ENCODE assay signal across 8 cellular contexts in the genomic region with DNA sequence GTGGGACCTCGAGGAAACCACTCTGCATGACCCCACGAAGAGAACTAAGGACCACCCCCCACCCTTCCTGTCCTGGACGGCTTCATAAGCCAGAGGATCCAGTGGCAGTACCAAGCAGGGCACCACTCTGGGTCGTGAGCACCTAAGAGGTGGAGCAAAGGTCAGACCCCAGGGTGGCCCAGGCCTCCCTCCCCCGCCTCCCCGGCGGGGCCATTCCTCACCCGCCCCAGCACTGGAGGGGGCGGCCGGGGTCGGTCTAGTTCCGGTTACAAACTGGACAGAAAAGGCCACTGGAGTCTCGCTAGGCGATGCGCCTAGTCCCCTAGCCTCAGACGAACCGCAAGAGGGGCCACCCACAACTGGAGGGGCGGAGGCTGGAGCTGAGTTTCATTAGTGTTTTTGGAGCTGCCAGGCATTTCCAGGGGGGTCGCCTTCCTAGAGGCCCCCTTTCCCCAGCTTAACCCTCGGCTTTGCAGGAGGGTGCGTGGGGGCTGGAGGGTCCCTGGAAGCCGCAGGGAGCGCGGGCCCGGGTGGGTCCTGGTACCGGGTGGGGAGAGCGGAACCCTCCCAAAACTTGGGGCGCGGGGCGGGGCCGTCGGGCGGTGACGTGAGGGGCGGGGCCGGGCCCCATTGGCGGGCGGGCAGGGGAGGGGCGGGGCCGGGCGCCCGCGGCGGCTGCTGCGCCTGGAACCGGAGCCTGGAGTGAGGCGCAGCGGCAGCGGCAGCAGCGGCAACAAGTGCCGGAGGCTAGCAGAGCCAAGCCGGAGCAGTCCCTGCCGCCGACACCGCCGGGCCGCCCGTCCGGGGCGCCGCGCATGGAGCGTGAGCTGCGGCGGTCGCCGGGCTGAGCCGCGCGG. TPM values are rescaled to one million over a fixed set of nuclear protein-coding genes. Genes with fewer than 3 reads are reported as not detected.
DNase-seq lines count a peak whose midpoint lies in the region; ATAC-seq, FAIRE-seq and TF ChIP-seq lines count a peak whose summit lies in the region.

A gene with protein sequence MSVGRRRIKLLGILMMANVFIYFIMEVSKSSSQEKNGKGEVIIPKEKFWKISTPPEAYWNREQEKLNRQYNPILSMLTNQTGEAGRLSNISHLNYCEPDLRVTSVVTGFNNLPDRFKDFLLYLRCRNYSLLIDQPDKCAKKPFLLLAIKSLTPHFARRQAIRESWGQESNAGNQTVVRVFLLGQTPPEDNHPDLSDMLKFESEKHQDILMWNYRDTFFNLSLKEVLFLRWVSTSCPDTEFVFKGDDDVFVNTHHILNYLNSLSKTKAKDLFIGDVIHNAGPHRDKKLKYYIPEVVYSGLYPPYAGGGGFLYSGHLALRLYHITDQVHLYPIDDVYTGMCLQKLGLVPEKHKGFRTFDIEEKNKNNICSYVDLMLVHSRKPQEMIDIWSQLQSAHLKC (plus strand): TSS at position 695 of the 857 bp plus-strand sequence. CDS start 26,106 bp downstream, outside the sequence.

- CTCF ChIA-PET in K562 (lab: Yijun Ruan, JAX; ENCODE audit: low intra/inter-chr PET ratio), result no interaction called here

- ATAC-seq in K562, result peak; percentile 83

- peaks cover 21% of the 10 kb centered on the region; the same call in 1 of the 2 replicates for H4K20me1 ChIP-seq in K562 (replicated peaks; ENCODE audit: control insufficient read depth, insufficient read depth, low read length)

- no peaks in the 10 kb centered on the region for H3K9me1 ChIP-seq in K562 (ENCODE audit: control insufficient read depth, insufficient read depth, low read length)

- intact Hi-C loops in K562 (cut with micrococcal nuclease) (loop anchor here (2.0 to 5.0 kb wide), 2 partner anchors 101 to 278 kb away; no protein-coding TSS in a partner anchor), sigmoid colon (cut with DNase I) (loop anchor here (5.0 kb wide), 5 partner anchors 97 to 278 kb away; no protein-coding TSS in a partner anchor)

- H3K4me2 ChIP-seq in K562 (ENCODE audit: insufficient read depth, low read length), result peak within 1 kb of the TSS; percentile 83

- H3K27me3 ChIP-seq in K562 (ENCODE audit: control insufficient read depth in 2 of 2, insufficient read depth in 2 of 2, low read length in 2 of 2) (no peaks in the 10 kb centered on the region), sigmoid colon (no peaks in the 10 kb centered on the region)

- TF ChIP-seq CTCF in K562 (IDR thresholded peaks at IDR 0.05 in 2 of 3, conservative IDR thresholded peaks at IDR 0.05 in 1 of 3; ENCODE audit: insufficient read depth in 2 of 3, low read depth in 1 of 3, low read length in 3 of 3) (0 out of 6 replicates have a peak, but pooled peaks of 1 of the 3 experiments have one; percentile 1), sigmoid colon (IDR thresholded peaks at IDR 0.05) (no peak)

- FAIRE-seq in K562 (lab: Jason Lieb, UNC), result peak; percentile 40

- H3K4me1 ChIP-seq in K562 (replicated peaks in 1 of 2; ENCODE audit: control insufficient read depth in 2 of 2, insufficient read depth in 2 of 2, low read length in 2 of 2) (peaks cover 28 to 30% of the 10 kb centered on the region in 2 experiments), sigmoid colon (peaks cover 0 to 43% (median 28%) of the 10 kb centered on the region in 4 donors)

- in situ Hi-C loops in K562 (cut with MboI), result no loop called here

- H3K9me3 ChIP-seq in K562 (replicated peaks; ENCODE audit: control insufficient read depth, insufficient read depth, low read depth, low read length), result no peaks in the 10 kb centered on the region
- H3K9me3 ChIP-seq in sigmoid colon, result no peaks in the 10 kb centered on the region

- POLR2A ChIA-PET in K562 (lab: Yijun Ruan, JAX), result interaction anchor here (0.5 to 0.6 kb wide), 2 partner anchors 138 to 285 kb away, joined by 3 read pairs; no protein-coding TSS in a partner anchor

- H3K79me2 ChIP-seq in K562 (ENCODE audit: control insufficient read depth, insufficient read depth, low read length), result peaks cover 47% of the 10 kb centered on the region

- TF ChIP-seq POLR2A in GM10847 (IDR thresholded peaks at IDR 0.05; ENCODE audit: extremely low read depth, insufficient read length) (peak; percentile 96), K562 (conservative IDR thresholded peaks at IDR 0.05) (peak; percentile 69), sigmoid colon (IDR thresholded peaks at IDR 0.05) (peak in 1 of 2 donors; percentile 32)

- H2AFZ ChIP-seq in K562 (ENCODE audit: low read depth, low read length), result peak within 1 kb of the TSS; percentile 96

- no peak for TF ChIP-seq RAD21 in K562 (CRISPR knock-in tag; conservative IDR thresholded peaks at IDR 0.05 in 1 of 2, IDR thresholded peaks at IDR 0.05 in 1 of 2)

- peak; percentile 73 for DNase-seq in HCEC 1CT
- DNase-seq in MV-4-11 (lab: John Stamatoyannopoulos, UW), result peak; percentile 57
- DNase-seq in UCSD-AML1 (lab: John Stamatoyannopoulos, UW; ENCODE audit: unreplicated experiment), result peak; percentile 86
- DNase-seq in K562 (ENCODE audit: extremely low read depth in 1 of 4, low spot score in 3 of 4), result peak; percentile 86 to 95 (median 94)
- DNase-seq in iPS DF 19.7 (ENCODE audit: low read depth, low spot score), result peak; percentile 23
- peak; percentile 88 for DNase-seq in sigmoid colon
- DNase-seq in GM19240 (ENCODE audit: insufficient read length, low spot score), result no peak

- BruUV-seq in K562 (replicated peaks; lab: Mats Ljungman, UMichigan), result TSS peak; percentile 63

- H3K27ac ChIP-seq in K562 (ENCODE audit: extremely low read depth, low read depth, low read length), result peak within 1 kb of the TSS; percentile 70
- H3K27ac ChIP-seq in sigmoid colon, result peak within 1 kb of the TSS; percentile 94 to 98 (median 96)

- TF ChIP-seq EP300 in K562 (IDR thresholded peaks at IDR 0.05; ENCODE audit: low read length) (no peak), sigmoid colon (IDR thresholded peaks at IDR 0.05) (no peak)

- 9% methylated on average over 32 of the region's 70 CpGs for WGBS in K562 (ENCODE audit: insufficient coverage, low coverage, missing lambda C conversion rate)
- WGBS in sigmoid colon, 2 donors, result 1% methylated on average over 70 of the region's 70 CpGs

- H3K9ac ChIP-seq in K562 (ENCODE audit: insufficient read depth in 1 of 2, low read depth in 2 of 2, low read length in 2 of 2), result peak within 1 kb of the TSS; percentile 78 to 98

- H3K4me3 ChIP-seq in K562, result peak within 1 kb of the TSS; percentile 79
- H3K4me3 ChIP-seq in sigmoid colon, result peak within 1 kb of the TSS; percentile 83 to 98 (median 92)

- H3K36me3 ChIP-seq in K562 (ENCODE audit: control insufficient read depth, insufficient read depth, low read length) (no peaks in the 10 kb centered on the region), sigmoid colon (no peaks in the 10 kb centered on the region)

TF ChIP-seq in K562, 482 proteins besides CTCF, POLR2A, EP300 and RAD21 (continues in another document):
- TF ChIP-seq, protein P1, sequence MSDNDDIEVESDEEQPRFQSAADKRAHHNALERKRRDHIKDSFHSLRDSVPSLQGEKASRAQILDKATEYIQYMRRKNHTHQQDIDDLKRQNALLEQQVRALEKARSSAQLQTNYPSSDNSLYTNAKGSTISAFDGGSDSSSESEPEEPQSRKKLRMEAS (CRISPR knock-in tag; IDR thresholded peaks at IDR 0.05), result peak; percentile 22; the same call in 1 of the 2 replicates
- TF ChIP-seq PML (IDR thresholded peaks at IDR 0.05; ENCODE audit: low read length) (0 out of 2 replicates have a peak, but pooled peaks have one; percentile 20), LCOR (CRISPR knock-in tag; IDR thresholded peaks at IDR 0.05) (0 out of 2 replicates have a peak, but pooled peaks have one; percentile 39)
- TF ChIP-seq, protein P2, sequence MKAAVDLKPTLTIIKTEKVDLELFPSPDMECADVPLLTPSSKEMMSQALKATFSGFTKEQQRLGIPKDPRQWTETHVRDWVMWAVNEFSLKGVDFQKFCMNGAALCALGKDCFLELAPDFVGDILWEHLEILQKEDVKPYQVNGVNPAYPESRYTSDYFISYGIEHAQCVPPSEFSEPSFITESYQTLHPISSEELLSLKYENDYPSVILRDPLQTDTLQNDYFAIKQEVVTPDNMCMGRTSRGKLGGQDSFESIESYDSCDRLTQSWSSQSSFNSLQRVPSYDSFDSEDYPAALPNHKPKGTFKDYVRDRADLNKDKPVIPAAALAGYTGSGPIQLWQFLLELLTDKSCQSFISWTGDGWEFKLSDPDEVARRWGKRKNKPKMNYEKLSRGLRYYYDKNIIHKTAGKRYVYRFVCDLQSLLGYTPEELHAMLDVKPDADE (conservative IDR thresholded peaks at IDR 0.05; ENCODE audit: control insufficient read depth, low read depth, low read length), result 0 out of 2 replicates have a peak, but pooled peaks have one; percentile 58

RNA-seq across cellular contexts. Expression of the gene that starts here (rescaled TPM):
- total RNA-seq in K562 (2011; cell fraction: chromatin; rRNA removed; ENCODE audit: low replicate concordance), result 38.4 and 62.7 TPM in 2 replicates
- total RNA-seq in K562 (2011; cell fraction: nucleolus; rRNA removed), result 41.2 and 42.4 TPM in 2 replicates
- total RNA-seq in K562 (2011; cell fraction: nucleoplasm; rRNA removed), result 48.5 and 56.0 TPM in 2 replicates
- total RNA-seq in K562 (2014; rRNA removed) (25.0 and 26.5 TPM in 2 replicates), K562 (2014; rRNA removed; fragmentation: Illumina TruSeq; extraction: Trizol) (38.9 and 42.4 TPM in 2 replicates), K562 (2015; rRNA removed; fragmentation: Illumina TruSeq; extraction: Trizol) (32.5 and 33.7 TPM in 2 replicates), K562 (2021) (24.5 and 24.8 TPM in 2 replicates), sigmoid colon (10 to 100 TPM; 16.9 to 25.8 (median 24.0) TPM)
- polyA plus RNA-seq in K562 (2011; rRNA removed) (23.6 and 30.5 TPM in 2 replicates), K562 (2014; fragmentation: Illumina TruSeq; extraction: Trizol) (25.9 and 32.2 TPM in 2 replicates), K562 (2014; fragmentation: Nextera tagmentation; extraction: Ambion mirVana) (1 to 10 TPM; 6.0 to 8.0 TPM), K562 (2014; rRNA removed) (17.1 and 19.2 TPM in 2 replicates), sigmoid colon (10 to 100 TPM; 12.3 to 19.3 (median 17.4) TPM)
- 11.1 and 16.8 TPM in 2 replicates for polyA plus RNA-seq in K562 (2011; cell fraction: cytosol; rRNA removed)
- 9.8 and 12.0 TPM in 2 replicates for polyA plus RNA-seq in K562 (2011; cell fraction: nucleus; rRNA removed)
- polyA plus RNA-seq in K562 (2012), result 16.8 and 17.9 TPM in 2 replicates
- 46.2 and 51.4 TPM in 2 replicates for polyA minus RNA-seq in K562 (2011; rRNA and poly(A)+ RNA removed)
- polyA minus RNA-seq in K562 (2011; cell fraction: cytosol; rRNA and poly(A)+ RNA removed), result 18.5 and 23.4 TPM in 2 replicates
- polyA minus RNA-seq in K562 (2011; cell fraction: nucleus; rRNA and poly(A)+ RNA removed), result 10.1 and 19.4 TPM in 2 replicates
